ENCODE assay signal across 8 cellular contexts in genomic region chr14:75274899-75275569, GRCh38. TPM values are rescaled to one million over a fixed set of nuclear protein-coding genes. Genes with fewer than 3 reads are reported as not detected.
DNase-seq lines count a peak whose midpoint lies in the region; TF ChIP-seq lines count a peak whose summit lies in the region.

No MANE protein-coding gene starts in this region.

- H3K4me3 ChIP-seq in astrocyte of the spinal cord (ENCODE audit: low read depth, low read length) (no peak overlapping the region), lower leg skin (ENCODE audit: low read depth, poor library complexity, severe bottlenecking) (no peak overlapping the region), tibial nerve (no peak overlapping the region)

- H3K4me1 ChIP-seq in tibial nerve, result peaks cover 0 to 46% (median 40%) of the 10 kb centered on the region in 4 donors

- in situ Hi-C loops in astrocyte of the spinal cord (cut with HindIII; ENCODE audit: low sequenced_read_pairs) (no loop called here), G401 (cut with HindIII; ENCODE audit: low sequenced_read_pairs) (no loop called here)

- H3K36me3 ChIP-seq in tibial nerve, result peaks cover 0 to 11% (median 0%) of the 10 kb centered on the region in 3 donors

- no peak for TF ChIP-seq POLR2A in lower leg skin (IDR thresholded peaks at IDR 0.05)
- no peak for TF ChIP-seq POLR2A in tibial nerve (IDR thresholded peaks at IDR 0.05)

- intact Hi-C loops in lower leg skin (cut with DNase I; ENCODE audit: low total_unique reads), result no loop called here

- no peaks in the 10 kb centered on the region for H3K9me3 ChIP-seq in tibial nerve

- TF ChIP-seq EP300 in tibial nerve (IDR thresholded peaks at IDR 0.05), result peak; percentile 94 to 96

- DNase-seq in activated T-cell treated with anti-CD3 and anti-CD28 coated beads, Interleukin-2, amount 50 U/mL, for 1 hour, result peak; percentile 54
- DNase-seq in activated T-cell treated with anti-CD3 and anti-CD28 coated beads for 4 hours, result no peak
- DNase-seq in astrocyte of the spinal cord (ENCODE audit: low read depth, low spot score), result peak; percentile 66
- DNase-seq in lower leg skin (ENCODE audit: low spot score in 2 of 2), result peak; percentile 87 to 90
- peak in 1 of 2 donors; percentile 77 for DNase-seq in tibial nerve (ENCODE audit: low spot score in 2 of 2)
- DNase-seq in SHP77 treated with DMSO at 0.1 percent for 48 hours (lab: John Stamatoyannopoulos, UW), result no peak
- DNase-seq in activated CD8-positive, alpha-beta memory T cell treated with anti-CD3 and anti-CD28 coated beads, Interleukin-2, amount 50 U/mL, for 4 hours, result no peak
- no peak for DNase-seq in G401 (ENCODE audit: low spot score)

- no peaks in the 10 kb centered on the region for H3K27me3 ChIP-seq in tibial nerve

- H3K27ac ChIP-seq in tibial nerve, result peak overlapping the region; percentile 42 to 100 (median 98)

- 45 to 56% methylated on average over 9 of the region's 9 CpGs for WGBS in lower leg skin, 2 donors
- WGBS in tibial nerve, 2 donors, result 78 to 79% methylated on average over 9 of the region's 9 CpGs

- TF ChIP-seq CTCF in astrocyte of the spinal cord (IDR thresholded peaks at IDR 0.05; ENCODE audit: low read depth, low read length) (no peak), lower leg skin (IDR thresholded peaks at IDR 0.05) (no peak), tibial nerve (IDR thresholded peaks at IDR 0.05) (no peak)

RNA-seq across cellular contexts. Expression of gene FOS, which starts 3.6 kb away (rescaled TPM):
- total RNA-seq in lower leg skin (100 to 1,000 TPM; 154 to 448 (median 330) TPM), tibial nerve (1,000 to 10,000 TPM in 1 of 4 donors, 100 to 1,000 TPM in 3; 373 to 1,352 (median 619) TPM)
- total RNA-seq in G401 (2014; rRNA removed; shearing (Covaris generic)), result 29.8 and 41.0 TPM in 2 replicates

Comparison
In these comparisons a context has a peak if more than half of its experiments do, and no peak if none do; other contexts are left out.
1. DNase-seq: peak in activated T-cell treated with anti-CD3 and anti-CD28 coated beads, Interleukin-2, amount 50 U/mL, for 1 hour (single experiment), astrocyte of the spinal cord (single experiment) and lower leg skin (2 of 2); none in activated T-cell treated with anti-CD3 and anti-CD28 coated beads for 4 hours (single experiment), SHP77 treated with DMSO at 0.1 percent for 48 hours (single experiment), activated CD8-positive, alpha-beta memory T cell treated with anti-CD3 and anti-CD28 coated beads, Interleukin-2, amount 50 U/mL, for 4 hours (single experiment) and G401 (single experiment).